In the genomic region with DNA sequence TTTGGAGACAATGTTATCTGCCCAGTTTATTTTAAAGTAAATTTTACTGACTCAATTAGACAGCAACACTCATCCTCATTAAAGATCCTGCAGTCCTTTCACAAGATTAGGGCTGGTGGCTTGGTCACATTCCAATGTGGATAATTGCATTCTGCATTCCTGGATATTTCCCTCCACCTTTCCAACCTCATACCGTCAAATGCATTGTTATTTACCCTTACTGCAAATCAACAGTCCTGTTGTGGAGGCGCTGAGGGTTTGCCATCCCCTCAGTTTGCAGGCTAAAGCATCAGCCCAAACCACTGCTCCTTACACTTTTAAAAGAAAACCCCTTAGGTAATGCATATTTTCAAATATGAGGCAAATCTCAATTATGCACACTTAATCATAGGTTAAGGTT, we compare ENCODE assay signal across 14 cellular contexts. TPM values are rescaled to one million over a fixed set of nuclear protein-coding genes. Genes with fewer than 3 reads are reported as not detected.
DNase-seq lines count a peak whose midpoint lies in the region; ATAC-seq and TF ChIP-seq lines count a peak whose summit lies in the region.
"Had no signal": no experiment of that assay in that cellular context is flagged by ENCODE, and none has a peak within 500 bp of the region (broad histone marks: within the 10 kb centered on the region; RNA-seq: fewer than 3 reads in every experiment).

No MANE protein-coding gene starts in this region.

- in situ Hi-C loops in Caki2 (cut with HindIII; ENCODE audit: low pct_unique_long_range_greater_than_20kb, low sequenced_read_pairs), result no loop called here

- no peak overlapping the region for H2AK5ac ChIP-seq in neuronal stem cell (ENCODE audit: low read depth, low read length)

- H3K27ac ChIP-seq in HUES6 (ENCODE audit: low read depth, low read length) (peak overlapping the region; percentile 88), neuronal stem cell (replicated peaks; ENCODE audit: low read length) (peak overlapping the region; percentile 97)
- H3K27ac ChIP-seq: C4-2B had no signal

- H3K9me3 ChIP-seq in HUES6 (ENCODE audit: control insufficient read depth, insufficient read depth, low read depth, low read length), result no peaks in the 10 kb centered on the region
- no peaks in the 10 kb centered on the region for H3K9me3 ChIP-seq in neuronal stem cell (replicated peaks in 1 of 2; ENCODE audit: control insufficient read depth in 2 of 2, insufficient read depth in 1 of 2, low read depth in 1 of 2, low read length in 2 of 2)

- H3K27me3 ChIP-seq in HUES6 (ENCODE audit: control insufficient read depth, insufficient read depth, low read length) (no peaks in the 10 kb centered on the region), neuronal stem cell (ENCODE audit: control insufficient read depth in 3 of 3, insufficient read depth in 3 of 3, low read depth in 1 of 3, low read length in 3 of 3) (no peaks in the 10 kb centered on the region)

- no peaks in the 10 kb centered on the region for H3K9me3 Mint-ChIP-seq in type B pancreatic cell
- H3K9me3 Mint-ChIP-seq: dendritic cell treated with granulocyte-macrophage colony-stimulating factor and Interleukin-4, amounts not matched to agents 40 ng/mL and 50 ng/mL, for 4 days; stimulated activated naive CD8-positive, alpha-beta T cell treated with anti-CD3 and anti-CD28 coated beads, Interleukin-15, Interleukin-2, amounts not matched to agents 100 ng/mL and 50 ng/mL, for 24 hours had no signal

- H3K23ac ChIP-seq in neuronal stem cell (ENCODE audit: low read depth, low read length, poor library complexity), result no peak overlapping the region

- no peak overlapping the region for H3K4me2 ChIP-seq in neuronal stem cell (ENCODE audit: insufficient read depth, low read length, poor library complexity, severe bottlenecking)

- no peak overlapping the region for H3K4ac ChIP-seq in neuronal stem cell (ENCODE audit: low read length)

- no peak for TF ChIP-seq CTCF in type B pancreatic cell (conservative IDR thresholded peaks at IDR 0.05)

- H4K91ac ChIP-seq in neuronal stem cell (ENCODE audit: low read depth, low read length, poor library complexity), result no peak overlapping the region

- H4K8ac ChIP-seq in neuronal stem cell (ENCODE audit: low read depth, low read length), result no peak overlapping the region

- no peak overlapping the region for H2AFZ ChIP-seq in neuronal stem cell (ENCODE audit: low read length)

- peaks cover under 1% of the 10 kb centered on the region for H3K27me3 Mint-ChIP-seq in type B pancreatic cell
- H3K27me3 Mint-ChIP-seq: dendritic cell treated with granulocyte-macrophage colony-stimulating factor and Interleukin-4, amounts not matched to agents 40 ng/mL and 50 ng/mL, for 4 days; stimulated activated naive CD8-positive, alpha-beta T cell treated with anti-CD3 and anti-CD28 coated beads, Interleukin-15, Interleukin-2, amounts not matched to agents 100 ng/mL and 50 ng/mL, for 24 hours had no signal

- H2BK12ac ChIP-seq in neuronal stem cell (ENCODE audit: low read length), result no peak overlapping the region

- peaks cover 19% of the 10 kb centered on the region for H3K36me3 Mint-ChIP-seq in type B pancreatic cell

- H3K14ac ChIP-seq in neuronal stem cell (ENCODE audit: low read length), result no peak overlapping the region

- no peak overlapping the region for H2BK120ac ChIP-seq in neuronal stem cell (ENCODE audit: low read depth, low read length)

- H3K79me1 ChIP-seq in neuronal stem cell (ENCODE audit: low read depth, low read length), result no peaks in the 10 kb centered on the region

- H3K27ac Mint-ChIP-seq in type B pancreatic cell, result no peak overlapping the region

- H3K18ac ChIP-seq in neuronal stem cell (ENCODE audit: low read length), result no peak overlapping the region

- no CpG with 5 or more reads among the region's 2 CpGs for WGBS in neuronal stem cell (ENCODE audit: extremely low coverage in 2 of 2, insufficient read length in 2 of 2, insufficient replicate concordance in 1 of 2), 2 donors

- no peak overlapping the region for H3K4me3 Mint-ChIP-seq in type B pancreatic cell

- DNase-seq in Caki2 (ENCODE audit: low read depth) (peak; percentile 24), dermis blood vessel endothelial cell (peak; percentile 10), neuronal stem cell (ENCODE audit: low spot score) (peak; percentile 79), type B pancreatic cell (ENCODE audit: extremely low spot score, unreplicated experiment) (no peak), NCI-H510A (lab: John Stamatoyannopoulos, UW) (no peak)
- DNase-seq: activated CD4-positive, CD25-positive, alpha-beta regulatory T cell treated with anti-CD3 and anti-CD28 coated beads, Interleukin-2, amount 50 U/mL, for 72 hours; NCI-H187 treated with DMSO at 0.1 percent for 48 hours; right cardiac atrium had no signal

- peaks cover 23% of the 10 kb centered on the region for H3K36me3 ChIP-seq in HUES6 (ENCODE audit: control insufficient read depth, insufficient read depth, low read length)
- peaks cover 2 to 37% of the 10 kb centered on the region in 2 donors for H3K36me3 ChIP-seq in neuronal stem cell (replicated peaks in 1 of 2; ENCODE audit: control insufficient read depth in 2 of 2, insufficient read depth in 2 of 2, low read length in 2 of 2)

- H3K4me3 ChIP-seq in HUES6 (ENCODE audit: low read depth, low read length) (peak overlapping the region; percentile 32), neuronal stem cell (ENCODE audit: low read length in 2 of 2) (no peak overlapping the region)

- ATAC-seq in HG03196 (IDR thresholded peaks at IDR 0.05; ENCODE audit: unreplicated experiment) (no peak), HG03457 (IDR thresholded peaks at IDR 0.05; ENCODE audit: unreplicated experiment) (no peak)
- ATAC-seq: right cardiac atrium had no signal

- H3K9ac ChIP-seq in HUES6 (ENCODE audit: low read length) (no peak overlapping the region), neuronal stem cell (ENCODE audit: low read depth, low read length, poor library complexity) (no peak overlapping the region)

- H2BK15ac ChIP-seq in neuronal stem cell (ENCODE audit: low read length), result no peak overlapping the region

- no peak overlapping the region for H2BK5ac ChIP-seq in neuronal stem cell (ENCODE audit: low read length)

- H3K4me1 Mint-ChIP-seq in type B pancreatic cell (ENCODE audit: unreplicated experiment), result peaks cover 47% of the 10 kb centered on the region

- H3K4me1 ChIP-seq in HUES6 (ENCODE audit: control insufficient read depth, insufficient read depth, low read length) (peaks cover 40% of the 10 kb centered on the region), neuronal stem cell (ENCODE audit: control insufficient read depth in 2 of 2, insufficient read depth in 1 of 2, low read depth in 1 of 2, low read length in 2 of 2) (peaks cover 11 to 40% of the 10 kb centered on the region in 2 donors)

RNA-seq across cellular contexts. Expression of a gene that starts 5.4 kb away (rescaled TPM):
- 132 and 165 TPM in 2 replicates for total RNA-seq in Caki2 (2014; rRNA removed; shearing (Covaris generic); ENCODE audit: low replicate concordance)
- total RNA-seq in dermis blood vessel endothelial cell (28.8 and 50.0 TPM in 2 replicates), type B pancreatic cell (ENCODE audit: low replicate concordance) (129 and 143 TPM in 2 replicates)
- 86.8 TPM for polyA plus RNA-seq in neuronal stem cell (2013, experiment 1 of 2)
- 86.7 TPM for polyA plus RNA-seq in neuronal stem cell (2013, experiment 2 of 2)

Comparison
In these comparisons a context has a peak if more than half of its experiments do, and no peak if none do; other contexts are left out.
1. DNase-seq: peak in Caki2 (single experiment), dermis blood vessel endothelial cell (single experiment) and neuronal stem cell (single experiment); none in type B pancreatic cell (single experiment) and NCI-H510A (single experiment).